In the genomic region with DNA sequence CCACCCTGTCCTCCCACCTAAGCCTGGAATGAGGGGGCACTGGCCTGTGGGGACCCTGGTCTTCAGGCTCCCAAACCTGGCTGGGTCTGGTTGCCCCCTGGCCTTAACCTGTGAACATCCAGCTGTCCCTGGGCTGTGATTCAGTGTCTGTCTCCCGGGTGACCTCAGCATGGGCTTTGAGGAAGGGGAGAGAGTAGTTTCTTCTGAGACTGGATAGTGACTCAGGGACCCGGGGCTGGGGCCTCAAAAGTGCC, we compare ENCODE assay signal across 18 cellular contexts. TPM values are rescaled to one million over a fixed set of nuclear protein-coding genes. Genes with fewer than 3 reads are reported as not detected.
DNase-seq lines count a peak whose midpoint lies in the region; ATAC-seq and TF ChIP-seq lines count a peak whose summit lies in the region.
"Had no signal": no experiment of that assay in that cellular context is flagged by ENCODE, and none has a peak within 500 bp of the region (broad histone marks: within the 10 kb centered on the region; RNA-seq: fewer than 3 reads in every experiment).

No MANE protein-coding gene starts in this region.

- ATAC-seq in HG03175 (IDR thresholded peaks at IDR 0.05; ENCODE audit: unreplicated experiment) (no peak), GM19467 (IDR thresholded peaks at IDR 0.05; ENCODE audit: unreplicated experiment) (no peak)

- H3K27ac Mint-ChIP-seq in nephron progenitor cell, result peak overlapping the region; percentile 79
- H3K27ac Mint-ChIP-seq: activated naive CD4-positive, alpha-beta T cell treated with anti-CD3 and anti-CD28 coated beads for 36 hours had no signal

- H3K4me1 ChIP-seq in esophagus (ENCODE audit: control insufficient read depth in 2 of 2, insufficient read depth in 2 of 2, low read length in 1 of 2), result peaks cover 5 to 36% of the 10 kb centered on the region in 2 donors

- H3K9me3 ChIP-seq in esophagus (ENCODE audit: control insufficient read depth in 2 of 2, insufficient read depth in 1 of 2, low read depth in 1 of 2, low read length in 1 of 2), result peaks cover 0 to 9% of the 10 kb centered on the region in 2 donors

- H3K36me3 Mint-ChIP-seq in nephron progenitor cell (ENCODE audit: low read depth), result no peaks in the 10 kb centered on the region

- no peaks in the 10 kb centered on the region for H3K27me3 ChIP-seq in esophagus (ENCODE audit: control insufficient read depth in 1 of 2, insufficient read depth in 2 of 2, low read length in 2 of 2)

- H3K36me3 ChIP-seq in esophagus (ENCODE audit: control insufficient read depth in 2 of 2, insufficient read depth in 2 of 2, low read length in 1 of 2), result peaks cover 0 to 2% of the 10 kb centered on the region in 2 donors

- H3K4me1 Mint-ChIP-seq in nephron progenitor cell, result peaks cover 73% of the 10 kb centered on the region

- peaks cover 16% of the 10 kb centered on the region for H3K27me3 Mint-ChIP-seq in nephron progenitor cell (ENCODE audit: low read depth, poor library complexity)

- WGBS in esophagus, 2 donors, result 0 to 1% methylated on average over 2 of the region's 2 CpGs

- peaks cover 4% of the 10 kb centered on the region for H3K9me3 Mint-ChIP-seq in nephron progenitor cell
- H3K9me3 Mint-ChIP-seq: activated naive CD4-positive, alpha-beta T cell treated with anti-CD3 and anti-CD28 coated beads for 36 hours had no signal

- TF ChIP-seq CTCF in 22Rv1 (IDR thresholded peaks at IDR 0.05) (no peak), nephron progenitor cell (IDR thresholded peaks at IDR 0.05) (no peak), GM13976 (IDR thresholded peaks at IDR 0.05; ENCODE audit: borderline replicate concordance, control extremely low read depth, extremely low read depth, insufficient read depth, missing control alignments) (no peak)

- H3K4me3 ChIP-seq in esophagus (ENCODE audit: low read depth in 1 of 2, low read length in 2 of 2), result no peak overlapping the region

- H3K27ac ChIP-seq in 22Rv1 (peak overlapping the region; percentile 100), esophagus (ENCODE audit: low read depth in 2 of 2, low read length in 1 of 2) (peak overlapping the region; percentile 73 to 92)
- H3K27ac ChIP-seq: RWPE1 had no signal

- H3K4me3 Mint-ChIP-seq in nephron progenitor cell, result peak overlapping the region; percentile 71
- H3K4me3 Mint-ChIP-seq: activated naive CD4-positive, alpha-beta T cell treated with anti-CD3 and anti-CD28 coated beads for 36 hours had no signal

- in situ Hi-C loops in GM13976 (cut with MboI; ENCODE audit: low sequenced_read_pairs, unreplicated experiment), result no loop called here

- peak; percentile 63 for DNase-seq in M059J (ENCODE audit: low read depth)
- DNase-seq in nephron progenitor cell, result no peak
- DNase-seq in glomerular visceral epithelial cell (ENCODE audit: extremely low spot score), result no peak
- DNase-seq in GM13976 (ENCODE audit: low spot score), result no peak
- DNase-seq: activated CD4-positive, alpha-beta T cell treated with anti-CD3 and anti-CD28 coated beads for 1 hour; activated CD8-positive, alpha-beta memory T cell treated with anti-CD3 and anti-CD28 coated beads, Interleukin-2, amount 50 U/mL, for 48 hours; activated naive CD4-positive, alpha-beta T cell treated with anti-CD3 and anti-CD28 coated beads for 36 hours; dermis blood vessel endothelial cell; MV-4-11; stimulated activated CD4-positive, alpha-beta T cell treated with anti-CD3 and anti-CD28 coated beads, Interleukin-15, amount 100 ng/mL, for 24 hours; T-helper 2 cell had no signal

RNA-seq across cellular contexts. Expression of gene CLDN4, which starts 0.3 kb away (rescaled TPM):
- total RNA-seq in M059J (2014; rRNA removed; shearing (Covaris generic)), result 0.62 and 1.1 TPM in 2 replicates
- polyA plus RNA-seq in esophagus, result 100 to 1,000 TPM; 124 to 233 TPM

RNA-seq across cellular contexts. Expression of gene METTL27, which starts 11.8 kb away (rescaled TPM):
- total RNA-seq in M059J (2014; rRNA removed; shearing (Covaris generic)), result 1.7 and 1.9 TPM in 2 replicates
- polyA plus RNA-seq in esophagus, result 1 to 10 TPM in 1 of 2 donors, under 1 TPM in 1; 0.45 to 1.1 TPM

RNA-seq across cellular contexts. Expression of gene TMEM270, which starts 30.4 kb away (rescaled TPM):
- total RNA-seq in M059J (2014; rRNA removed; shearing (Covaris generic)), result 0.17 and 0.32 TPM in 2 replicates
- not detected for polyA plus RNA-seq in esophagus
- total RNA-seq: activated naive CD4-positive, alpha-beta T cell treated with anti-CD3 and anti-CD28 coated beads for 36 hours; dermis blood vessel endothelial cell; mesenteric fat pad; subcutaneous adipose tissue had no signal
